Comparison of ENCODE assay signal across 2 cellular contexts in the genomic region with DNA sequence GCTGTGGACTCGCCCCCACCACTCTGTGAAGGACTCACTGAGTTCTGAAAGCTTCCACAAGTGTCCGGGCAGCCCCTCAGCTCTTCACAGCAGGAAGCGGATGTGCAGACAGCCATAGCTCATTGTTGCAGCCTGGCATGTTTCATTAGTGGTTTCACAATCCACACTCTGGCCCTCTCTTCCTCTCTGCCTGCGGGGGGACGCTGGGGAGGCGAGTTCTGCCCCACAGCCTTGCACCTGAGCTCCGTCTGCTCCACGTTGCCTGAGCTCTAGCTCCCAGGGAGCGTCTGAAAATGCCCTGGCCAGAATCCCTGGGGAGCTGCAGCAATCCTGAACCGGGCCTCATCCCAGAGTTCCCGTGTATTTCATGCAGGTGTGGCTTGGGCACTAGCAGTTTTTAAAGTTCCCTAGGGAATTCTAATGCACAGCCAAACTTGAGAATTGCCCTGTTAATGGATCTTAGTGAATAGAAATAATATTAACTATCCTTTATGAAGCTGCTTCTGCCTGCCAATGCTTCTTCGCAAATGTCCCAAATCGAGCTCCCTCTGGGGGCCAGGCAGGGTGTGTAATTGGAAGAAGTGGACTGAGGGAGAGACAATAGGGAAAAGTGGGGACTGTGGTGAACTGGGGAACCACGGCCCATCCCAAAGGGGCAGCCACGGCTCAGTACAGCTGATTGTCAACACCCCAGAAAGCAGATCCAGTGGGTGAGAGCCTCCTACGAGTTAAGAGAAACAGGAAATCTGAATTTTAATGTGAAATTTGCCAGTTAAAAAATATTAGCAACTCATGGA.
TF ChIP-seq lines count a peak whose summit lies in the region.

No MANE protein-coding gene starts in this region.

TF ChIP-seq in HEK293, 187 proteins besides CTCF, POLR2A, EP300 and RAD21 (continues in another document):
- TF ChIP-seq, protein P1, sequence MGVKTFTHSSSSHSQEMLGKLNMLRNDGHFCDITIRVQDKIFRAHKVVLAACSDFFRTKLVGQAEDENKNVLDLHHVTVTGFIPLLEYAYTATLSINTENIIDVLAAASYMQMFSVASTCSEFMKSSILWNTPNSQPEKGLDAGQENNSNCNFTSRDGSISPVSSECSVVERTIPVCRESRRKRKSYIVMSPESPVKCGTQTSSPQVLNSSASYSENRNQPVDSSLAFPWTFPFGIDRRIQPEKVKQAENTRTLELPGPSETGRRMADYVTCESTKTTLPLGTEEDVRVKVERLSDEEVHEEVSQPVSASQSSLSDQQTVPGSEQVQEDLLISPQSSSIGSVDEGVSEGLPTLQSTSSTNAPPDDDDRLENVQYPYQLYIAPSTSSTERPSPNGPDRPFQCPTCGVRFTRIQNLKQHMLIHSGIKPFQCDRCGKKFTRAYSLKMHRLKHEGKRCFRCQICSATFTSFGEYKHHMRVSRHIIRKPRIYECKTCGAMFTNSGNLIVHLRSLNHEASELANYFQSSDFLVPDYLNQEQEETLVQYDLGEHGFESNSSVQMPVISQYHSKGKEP (tag by site-specific recombination; IDR thresholded peaks at IDR 0.05) = no peak
- TF ChIP-seq ZNF175 (tag by site-specific recombination; IDR thresholded peaks at IDR 0.05) (no peak), ZNF169 (tag by site-specific recombination; IDR thresholded peaks at IDR 0.05) (no peak), ZNF76 (tag by site-specific recombination; IDR thresholded peaks at IDR 0.05; ENCODE audit: borderline replicate concordance, low read depth) (no peak), ZNF830 (tag by site-specific recombination; IDR thresholded peaks at IDR 0.05; ENCODE audit: low read depth) (no peak), ZBTB48 (tag by site-specific recombination; IDR thresholded peaks at IDR 0.05) (peak; percentile 96), ZNF501 (tag by site-specific recombination; IDR thresholded peaks at IDR 0.05) (no peak), ZIC2 (tag by site-specific recombination; IDR thresholded peaks at IDR 0.05) (peak; percentile 81), ZNF302 (tag by site-specific recombination; IDR thresholded peaks at IDR 0.05; ENCODE audit: low read depth) (no peak), ZNF114 (tag by site-specific recombination; IDR thresholded peaks at IDR 0.05) (no peak), ZFP37 (tag by site-specific recombination; IDR thresholded peaks at IDR 0.05) (no peak)
- TF ChIP-seq, protein P2, sequence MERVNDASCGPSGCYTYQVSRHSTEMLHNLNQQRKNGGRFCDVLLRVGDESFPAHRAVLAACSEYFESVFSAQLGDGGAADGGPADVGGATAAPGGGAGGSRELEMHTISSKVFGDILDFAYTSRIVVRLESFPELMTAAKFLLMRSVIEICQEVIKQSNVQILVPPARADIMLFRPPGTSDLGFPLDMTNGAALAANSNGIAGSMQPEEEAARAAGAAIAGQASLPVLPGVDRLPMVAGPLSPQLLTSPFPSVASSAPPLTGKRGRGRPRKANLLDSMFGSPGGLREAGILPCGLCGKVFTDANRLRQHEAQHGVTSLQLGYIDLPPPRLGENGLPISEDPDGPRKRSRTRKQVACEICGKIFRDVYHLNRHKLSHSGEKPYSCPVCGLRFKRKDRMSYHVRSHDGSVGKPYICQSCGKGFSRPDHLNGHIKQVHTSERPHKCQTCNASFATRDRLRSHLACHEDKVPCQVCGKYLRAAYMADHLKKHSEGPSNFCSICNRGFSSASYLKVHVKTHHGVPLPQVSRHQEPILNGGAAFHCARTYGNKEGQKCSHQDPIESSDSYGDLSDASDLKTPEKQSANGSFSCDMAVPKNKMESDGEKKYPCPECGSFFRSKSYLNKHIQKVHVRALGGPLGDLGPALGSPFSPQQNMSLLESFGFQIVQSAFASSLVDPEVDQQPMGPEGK (tag by site-specific recombination; IDR thresholded peaks at IDR 0.05) = no peak
- TF ChIP-seq, protein P3, sequence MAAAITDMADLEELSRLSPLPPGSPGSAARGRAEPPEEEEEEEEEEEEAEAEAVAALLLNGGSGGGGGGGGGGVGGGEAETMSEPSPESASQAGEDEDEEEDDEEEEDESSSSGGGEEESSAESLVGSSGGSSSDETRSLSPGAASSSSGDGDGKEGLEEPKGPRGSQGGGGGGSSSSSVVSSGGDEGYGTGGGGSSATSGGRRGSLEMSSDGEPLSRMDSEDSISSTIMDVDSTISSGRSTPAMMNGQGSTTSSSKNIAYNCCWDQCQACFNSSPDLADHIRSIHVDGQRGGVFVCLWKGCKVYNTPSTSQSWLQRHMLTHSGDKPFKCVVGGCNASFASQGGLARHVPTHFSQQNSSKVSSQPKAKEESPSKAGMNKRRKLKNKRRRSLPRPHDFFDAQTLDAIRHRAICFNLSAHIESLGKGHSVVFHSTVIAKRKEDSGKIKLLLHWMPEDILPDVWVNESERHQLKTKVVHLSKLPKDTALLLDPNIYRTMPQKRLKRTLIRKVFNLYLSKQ (tag by site-specific recombination; IDR thresholded peaks at IDR 0.05; ENCODE audit: borderline replicate concordance) = no peak
- TF ChIP-seq, protein P4, sequence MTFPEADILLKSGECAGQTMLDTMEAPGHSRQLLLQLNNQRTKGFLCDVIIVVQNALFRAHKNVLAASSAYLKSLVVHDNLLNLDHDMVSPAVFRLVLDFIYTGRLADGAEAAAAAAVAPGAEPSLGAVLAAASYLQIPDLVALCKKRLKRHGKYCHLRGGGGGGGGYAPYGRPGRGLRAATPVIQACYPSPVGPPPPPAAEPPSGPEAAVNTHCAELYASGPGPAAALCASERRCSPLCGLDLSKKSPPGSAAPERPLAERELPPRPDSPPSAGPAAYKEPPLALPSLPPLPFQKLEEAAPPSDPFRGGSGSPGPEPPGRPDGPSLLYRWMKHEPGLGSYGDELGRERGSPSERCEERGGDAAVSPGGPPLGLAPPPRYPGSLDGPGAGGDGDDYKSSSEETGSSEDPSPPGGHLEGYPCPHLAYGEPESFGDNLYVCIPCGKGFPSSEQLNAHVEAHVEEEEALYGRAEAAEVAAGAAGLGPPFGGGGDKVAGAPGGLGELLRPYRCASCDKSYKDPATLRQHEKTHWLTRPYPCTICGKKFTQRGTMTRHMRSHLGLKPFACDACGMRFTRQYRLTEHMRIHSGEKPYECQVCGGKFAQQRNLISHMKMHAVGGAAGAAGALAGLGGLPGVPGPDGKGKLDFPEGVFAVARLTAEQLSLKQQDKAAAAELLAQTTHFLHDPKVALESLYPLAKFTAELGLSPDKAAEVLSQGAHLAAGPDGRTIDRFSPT (tag by site-specific recombination; IDR thresholded peaks at IDR 0.05) = no peak
- TF ChIP-seq, protein P5, sequence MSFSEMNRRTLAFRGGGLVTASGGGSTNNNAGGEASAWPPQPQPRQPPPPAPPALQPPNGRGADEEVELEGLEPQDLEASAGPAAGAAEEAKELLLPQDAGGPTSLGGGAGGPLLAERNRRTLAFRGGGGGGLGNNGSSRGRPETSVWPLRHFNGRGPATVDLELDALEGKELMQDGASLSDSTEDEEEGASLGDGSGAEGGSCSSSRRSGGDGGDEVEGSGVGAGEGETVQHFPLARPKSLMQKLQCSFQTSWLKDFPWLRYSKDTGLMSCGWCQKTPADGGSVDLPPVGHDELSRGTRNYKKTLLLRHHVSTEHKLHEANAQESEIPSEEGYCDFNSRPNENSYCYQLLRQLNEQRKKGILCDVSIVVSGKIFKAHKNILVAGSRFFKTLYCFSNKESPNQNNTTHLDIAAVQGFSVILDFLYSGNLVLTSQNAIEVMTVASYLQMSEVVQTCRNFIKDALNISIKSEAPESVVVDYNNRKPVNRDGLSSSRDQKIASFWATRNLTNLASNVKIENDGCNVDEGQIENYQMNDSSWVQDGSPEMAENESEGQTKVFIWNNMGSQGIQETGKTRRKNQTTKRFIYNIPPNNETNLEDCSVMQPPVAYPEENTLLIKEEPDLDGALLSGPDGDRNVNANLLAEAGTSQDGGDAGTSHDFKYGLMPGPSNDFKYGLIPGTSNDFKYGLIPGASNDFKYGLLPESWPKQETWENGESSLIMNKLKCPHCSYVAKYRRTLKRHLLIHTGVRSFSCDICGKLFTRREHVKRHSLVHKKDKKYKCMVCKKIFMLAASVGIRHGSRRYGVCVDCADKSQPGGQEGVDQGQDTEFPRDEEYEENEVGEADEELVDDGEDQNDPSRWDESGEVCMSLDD (tag by site-specific recombination; IDR thresholded peaks at IDR 0.05) = no peak

TF ChIP-seq in H1, 55 proteins besides CTCF, POLR2A, EP300 and RAD21:
- TF ChIP-seq, protein P6, sequence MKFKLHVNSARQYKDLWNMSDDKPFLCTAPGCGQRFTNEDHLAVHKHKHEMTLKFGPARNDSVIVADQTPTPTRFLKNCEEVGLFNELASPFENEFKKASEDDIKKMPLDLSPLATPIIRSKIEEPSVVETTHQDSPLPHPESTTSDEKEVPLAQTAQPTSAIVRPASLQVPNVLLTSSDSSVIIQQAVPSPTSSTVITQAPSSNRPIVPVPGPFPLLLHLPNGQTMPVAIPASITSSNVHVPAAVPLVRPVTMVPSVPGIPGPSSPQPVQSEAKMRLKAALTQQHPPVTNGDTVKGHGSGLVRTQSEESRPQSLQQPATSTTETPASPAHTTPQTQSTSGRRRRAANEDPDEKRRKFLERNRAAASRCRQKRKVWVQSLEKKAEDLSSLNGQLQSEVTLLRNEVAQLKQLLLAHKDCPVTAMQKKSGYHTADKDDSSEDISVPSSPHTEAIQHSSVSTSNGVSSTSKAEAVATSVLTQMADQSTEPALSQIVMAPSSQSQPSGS (IDR thresholded peaks at IDR 0.05; ENCODE audit: low read length) = no peak
- no peak for TF ChIP-seq NANOG (IDR thresholded peaks at IDR 0.05; ENCODE audit: insufficient read depth, low read depth, low read length, poor library complexity, severe bottlenecking)
- TF ChIP-seq CHD2 (IDR thresholded peaks at IDR 0.05; ENCODE audit: low read length) = no peak
- TF ChIP-seq KDM4A (IDR thresholded peaks at IDR 0.05; ENCODE audit: low read depth, low read length, severe bottlenecking) = no peak
- TF ChIP-seq EGR1 (IDR thresholded peaks at IDR 0.05; ENCODE audit: borderline replicate concordance, low read depth, low read length) = no peak
- TF ChIP-seq NRF1 (IDR thresholded peaks at IDR 0.05; ENCODE audit: low read depth, low read length) = no peak
- no peak for TF ChIP-seq EZH2 (IDR thresholded peaks at IDR 0.05; ENCODE audit: low read depth, low read length, severe bottlenecking)
- TF ChIP-seq SP2 (IDR thresholded peaks at IDR 0.05; ENCODE audit: low read length) = no peak
- TF ChIP-seq, protein P7, sequence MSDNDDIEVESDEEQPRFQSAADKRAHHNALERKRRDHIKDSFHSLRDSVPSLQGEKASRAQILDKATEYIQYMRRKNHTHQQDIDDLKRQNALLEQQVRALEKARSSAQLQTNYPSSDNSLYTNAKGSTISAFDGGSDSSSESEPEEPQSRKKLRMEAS (IDR thresholded peaks at IDR 0.05) = no peak
- TF ChIP-seq KDM5A (IDR thresholded peaks at IDR 0.05; ENCODE audit: low read length) = no peak
- TF ChIP-seq GTF2F1 (IDR thresholded peaks at IDR 0.05; ENCODE audit: borderline replicate concordance, low read depth, low read length) = no peak
